ENCODE assay signal across 24 cellular contexts in the genomic region with DNA sequence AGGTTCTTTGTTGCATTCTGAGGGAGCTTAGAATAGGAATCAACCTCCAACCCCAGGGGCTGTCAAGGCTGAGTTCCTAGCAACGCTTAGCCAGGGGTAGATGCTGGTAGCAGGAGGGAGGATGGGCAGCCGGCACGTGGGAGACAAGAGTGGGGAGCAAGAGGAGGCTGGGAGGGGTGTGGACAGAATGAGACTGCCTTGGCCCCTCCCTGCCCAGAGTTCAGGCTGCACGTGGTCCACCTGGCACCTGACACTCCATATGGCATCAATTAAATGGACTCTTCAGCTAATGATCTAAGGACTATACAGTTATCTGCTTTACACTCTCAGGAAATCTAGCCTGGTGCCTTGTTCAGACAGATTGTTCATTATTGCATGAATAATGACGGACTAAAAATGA.
DNase-seq lines count a peak whose midpoint lies in the region; ATAC-seq and TF ChIP-seq lines count a peak whose summit lies in the region.
"Had no signal": no experiment of that assay in that cellular context is flagged by ENCODE, and none has a peak within 500 bp of the region (broad histone marks: within the 10 kb centered on the region; RNA-seq: fewer than 3 reads in every experiment).

No MANE protein-coding gene starts in this region.

- WGBS in esophagus muscularis mucosa, result 55% methylated on average over 5 of the region's 5 CpGs
- 60 to 82% methylated on average over 5 of the region's 5 CpGs for WGBS in sigmoid colon, 2 donors

- H3K27me3 ChIP-seq in esophagus muscularis mucosa (no peaks in the 10 kb centered on the region), sigmoid colon (no peaks in the 10 kb centered on the region)
- H3K27me3 ChIP-seq: foreskin keratinocyte had no signal

- H3K36me3 Mint-ChIP-seq in immature natural killer cell, result no peaks in the 10 kb centered on the region

- H3K36me3 ChIP-seq in esophagus muscularis mucosa (no peaks in the 10 kb centered on the region), sigmoid colon (no peaks in the 10 kb centered on the region)

- H3K9me3 Mint-ChIP-seq in immature natural killer cell, result peaks cover 0 to 2% (median 0%) of the 10 kb centered on the region in 6 donors
- H3K9me3 Mint-ChIP-seq: activated CD8-positive, alpha-beta T cell treated with anti-CD3 and anti-CD28 coated beads for 36 hours; activated T-cell treated with anti-CD3 and anti-CD28 coated beads, Interleukin-2, amount 50 U/mL, for 24 hours had no signal

- TF ChIP-seq CTCF in esophagus muscularis mucosa (IDR thresholded peaks at IDR 0.05) (no peak), sigmoid colon (IDR thresholded peaks at IDR 0.05) (no peak)

- peak overlapping the region; percentile 83 to 87 (median 84) for H3K27ac ChIP-seq in esophagus muscularis mucosa (replicated peaks in 1 of 4)
- H3K27ac ChIP-seq in sigmoid colon, result peak overlapping the region; percentile 24 to 88 (median 82)
- H3K27ac ChIP-seq: epithelial cell of prostate, foreskin keratinocyte had no signal

- H3K4me3 ChIP-seq in esophagus muscularis mucosa (no peak overlapping the region), sigmoid colon (no peak overlapping the region)

- no peaks in the 10 kb centered on the region for H3K9me3 ChIP-seq in esophagus muscularis mucosa
- H3K9me3 ChIP-seq in sigmoid colon, result no peaks in the 10 kb centered on the region

- H3K4me1 ChIP-seq in esophagus muscularis mucosa (peaks cover 16 to 89% (median 86%) of the 10 kb centered on the region in 4 donors), sigmoid colon (peaks cover 0 to 96% (median 88%) of the 10 kb centered on the region in 4 donors)

- TF ChIP-seq EP300 in esophagus muscularis mucosa (IDR thresholded peaks at IDR 0.05) (no peak), sigmoid colon (IDR thresholded peaks at IDR 0.05) (no peak)

- intact Hi-C loops in esophagus muscularis mucosa (cut with DNase I), result loop anchor here (10.0 kb wide), 1 partner anchor 99 kb away; a partner anchor contains a TSS
- intact Hi-C loops in sigmoid colon (cut with DNase I), result loop anchor here (5.0 kb wide), 1 partner anchor 36 kb away; no protein-coding TSS in a partner anchor
- intact Hi-C loops in Right ventricle myocardium superior (cut with DNase I), result no loop called here

- peaks cover 2 to 3% (median 3%) of the 10 kb centered on the region in 3 donors for H3K27me3 Mint-ChIP-seq in immature natural killer cell (ENCODE audit: low read depth in 3 of 3)
- H3K27me3 Mint-ChIP-seq: activated CD8-positive, alpha-beta T cell treated with anti-CD3 and anti-CD28 coated beads for 36 hours; activated T-cell treated with anti-CD3 and anti-CD28 coated beads, Interleukin-2, amount 50 U/mL, for 24 hours had no signal

- TF ChIP-seq POLR2A in esophagus muscularis mucosa (IDR thresholded peaks at IDR 0.05; ENCODE audit: low read depth), result no peak
- no peak for TF ChIP-seq POLR2A in sigmoid colon (IDR thresholded peaks at IDR 0.05)

- peak; percentile 55 for DNase-seq in NCI-H1105 treated with DMSO at 0.1 percent for 48 hours (lab: John Stamatoyannopoulos, UW)
- peak; percentile 17 for DNase-seq in NCI-H2227 treated with DMSO at 0.1 percent for 48 hours (lab: John Stamatoyannopoulos, UW)
- no peak for DNase-seq in esophagus muscularis mucosa (ENCODE audit: extremely low spot score)
- DNase-seq in sigmoid colon, result no peak
- DNase-seq in Right ventricle myocardium superior, result no peak
- no peak for DNase-seq in immature natural killer cell
- no peak for DNase-seq in Kasumi-1 (lab: John Stamatoyannopoulos, UW)
- DNase-seq: activated CD8-positive, alpha-beta T cell treated with anti-CD3 and anti-CD28 coated beads for 36 hours; activated naive CD4-positive, alpha-beta T cell treated with anti-CD3 and anti-CD28 coated beads, Interleukin-2, amount 50 U/mL, for 16 hours; activated T-cell treated with anti-CD3 and anti-CD28 coated beads, Interleukin-2, amount 50 U/mL, for 24 hours; anterior cingulate cortex; CD8-positive, alpha-beta memory T cell; DMS79 treated with DMSO at 0.1 percent for 48 hours; foreskin keratinocyte; hippocampal formation; KG1; kidney; MV-4-11; NCI-H2081 treated with DMSO at 0.1 percent for 48 hours; occipital lobe; stimulated activated CD4-positive, alpha-beta T cell treated with anti-CD3 and anti-CD28 coated beads, Interleukin-1b, Interleukin-23, amount 100 ng/mL, for 48 hours; stimulated activated naive CD4-positive, alpha-beta T cell; T-helper 9 cell had no signal

- H3K4me1 Mint-ChIP-seq in immature natural killer cell, result peaks cover 10 to 24% of the 10 kb centered on the region in 2 donors
- H3K4me1 Mint-ChIP-seq: CD8-positive, alpha-beta memory T cell had no signal

- H3K27ac Mint-ChIP-seq in immature natural killer cell, result no peak overlapping the region
- H3K27ac Mint-ChIP-seq: activated CD8-positive, alpha-beta T cell treated with anti-CD3 and anti-CD28 coated beads for 36 hours; activated T-cell treated with anti-CD3 and anti-CD28 coated beads, Interleukin-2, amount 50 U/mL, for 24 hours had no signal

- no peak overlapping the region for H3K4me3 Mint-ChIP-seq in immature natural killer cell
- H3K4me3 Mint-ChIP-seq: activated CD8-positive, alpha-beta T cell treated with anti-CD3 and anti-CD28 coated beads for 36 hours; activated T-cell treated with anti-CD3 and anti-CD28 coated beads, Interleukin-2, amount 50 U/mL, for 24 hours; CD8-positive, alpha-beta memory T cell had no signal

- no peak for ATAC-seq in Right ventricle myocardium superior (ENCODE audit: poor library complexity)
- ATAC-seq: activated CD8-positive, alpha-beta T cell treated with anti-CD3 and anti-CD28 coated beads for 36 hours; foreskin keratinocyte had no signal

Comparison
In these comparisons a context has a peak if more than half of its experiments do, and no peak if none do; other contexts are left out.
1. DNase-seq: peak in NCI-H1105 treated with DMSO at 0.1 percent for 48 hours (single experiment) and NCI-H2227 treated with DMSO at 0.1 percent for 48 hours (single experiment); none in esophagus muscularis mucosa (single experiment), sigmoid colon (single experiment), Right ventricle myocardium superior (single experiment), immature natural killer cell (0 of 3) and Kasumi-1 (0 of 2).